In the genomic region with DNA sequence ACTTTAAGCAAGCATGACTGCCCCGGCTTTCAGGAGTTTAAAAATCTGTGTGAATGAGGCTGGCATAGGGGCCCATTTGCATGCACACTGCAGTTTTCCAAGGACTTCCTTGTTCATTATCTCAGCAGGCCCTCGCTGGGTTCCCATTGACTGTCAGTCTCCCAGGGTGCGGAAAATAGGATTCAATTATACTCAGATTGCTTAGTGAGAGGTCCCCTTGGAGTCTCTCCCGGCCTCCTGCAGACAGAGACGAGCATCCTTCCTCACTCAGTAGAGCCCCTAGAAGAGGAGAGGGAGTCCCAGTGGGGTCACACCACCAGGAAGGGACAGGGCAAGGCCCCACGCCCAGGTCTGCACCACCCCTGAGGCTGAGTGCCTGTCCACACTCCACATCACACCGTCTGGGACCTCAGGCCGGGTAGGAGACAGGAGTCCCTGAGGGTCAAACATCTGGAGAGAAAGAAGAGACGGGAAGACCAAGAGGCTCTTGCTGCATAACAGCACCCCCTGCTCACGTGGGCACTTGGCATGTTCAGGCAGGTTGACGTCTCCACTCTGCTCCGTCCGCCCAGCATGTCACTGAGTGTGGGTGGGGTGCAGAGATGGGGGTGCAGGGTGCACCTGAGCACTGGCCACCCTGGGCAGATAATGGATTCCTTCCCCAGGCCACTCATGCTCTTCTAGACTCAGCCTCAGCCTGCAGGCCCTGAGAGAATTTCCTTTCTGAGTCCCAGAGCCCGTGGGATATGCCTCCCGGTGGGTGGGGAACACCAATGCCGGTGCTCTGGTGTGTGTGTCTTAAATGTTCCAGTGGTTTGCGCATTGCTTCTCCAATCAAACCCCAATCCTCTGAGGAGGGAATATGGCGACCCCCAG, we compare ENCODE assay signal across 1 cellular context.
TF ChIP-seq lines count a peak whose summit lies in the region.

No MANE protein-coding gene starts in this region.

TF ChIP-seq in K562, 482 proteins besides CTCF, POLR2A, EP300 and RAD21:
- TF ChIP-seq POLR2G (IDR thresholded peaks at IDR 0.05; ENCODE audit: low read depth, low read length) (0 out of 2 replicates have a peak, but pooled peaks have one; percentile 22), SRSF9 (IDR thresholded peaks at IDR 0.05; ENCODE audit: borderline replicate concordance, low read depth, low read length) (no peak)
